Comparison of ENCODE assay signal across 18 cellular contexts in the genomic region with DNA sequence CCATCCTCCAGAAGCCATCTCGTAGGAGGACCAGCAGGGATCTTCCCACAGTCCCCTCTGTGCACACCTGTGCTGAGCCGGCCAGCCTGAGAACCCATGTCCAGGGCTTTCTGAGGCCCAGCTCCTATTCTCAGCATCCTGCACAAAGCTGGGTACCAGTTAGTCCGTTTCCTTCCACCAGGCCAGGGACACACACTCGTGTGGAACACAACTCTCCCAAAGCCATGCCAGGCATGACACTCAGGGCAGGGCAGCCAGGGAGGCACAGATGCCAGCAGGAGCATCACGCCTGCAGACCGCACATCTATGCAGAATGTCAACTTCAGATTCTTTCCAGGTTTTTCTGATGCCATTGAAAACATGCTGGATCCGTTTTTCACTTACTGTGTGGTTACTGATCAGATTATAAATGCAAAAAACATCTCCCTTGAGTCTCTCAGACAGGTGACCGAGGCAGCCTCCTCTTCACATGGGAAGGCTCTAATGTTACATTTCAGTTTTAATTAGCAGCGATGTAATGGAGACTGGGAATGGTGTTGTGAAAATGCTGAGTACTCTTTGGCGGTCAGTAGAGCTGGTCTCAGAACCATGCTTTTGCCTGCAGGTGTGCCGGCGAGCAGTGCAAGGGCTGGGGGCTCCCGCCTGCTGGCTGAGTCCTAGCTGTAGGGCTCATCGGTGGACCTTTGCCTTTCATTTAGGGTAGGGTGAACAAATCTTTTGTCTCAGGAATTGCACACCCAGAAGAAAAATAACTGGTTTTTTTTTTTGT. TPM values are rescaled to one million over a fixed set of nuclear protein-coding genes. Genes with fewer than 3 reads are reported as not detected.
DNase-seq lines count a peak whose midpoint lies in the region; ATAC-seq and TF ChIP-seq lines count a peak whose summit lies in the region.
"Had no signal": no experiment of that assay in that cellular context is flagged by ENCODE, and none has a peak within 500 bp of the region (broad histone marks: within the 10 kb centered on the region; RNA-seq: fewer than 3 reads in every experiment).

No MANE protein-coding gene starts in this region.

- no peaks in the 10 kb centered on the region for H3K27me3 ChIP-seq in left ventricle myocardium inferior (ENCODE audit: low read depth)
- H3K27me3 ChIP-seq: cardiac muscle cell, left lung had no signal

- H3K27ac Mint-ChIP-seq in WTC11 (peak overlapping the region; percentile 26; the same call in 1 of the 2 replicates), nephron (peak overlapping the region in 2 of 3 experiments; percentile 33 to 35)
- H3K27ac Mint-ChIP-seq: activated CD4-positive, alpha-beta T cell treated with anti-CD3 and anti-CD28 coated beads, Interleukin-2, amount 10 ng/mL, durations not matched to agents 24 days and 14 days; stimulated activated naive CD8-positive, alpha-beta T cell treated with anti-CD3 and anti-CD28 coated beads, Interleukin-15, Interleukin-2, amounts not matched to agents 100 ng/mL and 50 ng/mL, for 24 hours had no signal

- H3K27ac ChIP-seq in left ventricle myocardium inferior (replicated peaks), result peak overlapping the region; percentile 95
- H3K27ac ChIP-seq: neutrophil had no signal

- H3K4me3 Mint-ChIP-seq in WTC11 (no peak overlapping the region), nephron (no peak overlapping the region)
- H3K4me3 Mint-ChIP-seq: activated CD4-positive, alpha-beta T cell treated with anti-CD3 and anti-CD28 coated beads, Interleukin-2, amount 10 ng/mL, durations not matched to agents 24 days and 14 days; stimulated activated naive CD8-positive, alpha-beta T cell treated with anti-CD3 and anti-CD28 coated beads, Interleukin-15, Interleukin-2, amounts not matched to agents 100 ng/mL and 50 ng/mL, for 24 hours had no signal

- intact Hi-C loops in left ventricle myocardium inferior (cut with micrococcal nuclease) (no loop called here), Right ventricle myocardium inferior (cut with DNase I) (no loop called here)

- TF ChIP-seq POLR2A in GM18505 (IDR thresholded peaks at IDR 0.05; ENCODE audit: borderline replicate concordance, extremely low read depth, insufficient read depth, insufficient read length), result no peak

- H3K9me3 Mint-ChIP-seq in WTC11, result no peaks in the 10 kb centered on the region
- no peaks in the 10 kb centered on the region for H3K9me3 Mint-ChIP-seq in nephron
- H3K9me3 Mint-ChIP-seq: activated CD4-positive, alpha-beta T cell treated with anti-CD3 and anti-CD28 coated beads, Interleukin-2, amount 10 ng/mL, durations not matched to agents 24 days and 14 days; stimulated activated naive CD8-positive, alpha-beta T cell treated with anti-CD3 and anti-CD28 coated beads, Interleukin-15, Interleukin-2, amounts not matched to agents 100 ng/mL and 50 ng/mL, for 24 hours had no signal

- peaks cover 8% of the 10 kb centered on the region for H3K36me3 Mint-ChIP-seq in WTC11
- H3K36me3 Mint-ChIP-seq in nephron (ENCODE audit: low read depth), result peaks cover 27% of the 10 kb centered on the region

- ATAC-seq in Right ventricle myocardium inferior, result no peak
- ATAC-seq in WTC11, result 0 out of 2 replicates have a peak, but pooled peaks have one; percentile 25
- ATAC-seq in GM18505 (IDR thresholded peaks at IDR 0.05; ENCODE audit: unreplicated experiment), result no peak
- ATAC-seq: left lung, mucosa of descending colon had no signal

- no peak for TF ChIP-seq CTCF in left ventricle myocardium inferior (IDR thresholded peaks at IDR 0.05; ENCODE audit: borderline replicate concordance)
- TF ChIP-seq CTCF in WTC11 (IDR thresholded peaks at IDR 0.05), result no peak
- no peak for TF ChIP-seq CTCF in nephron (IDR thresholded peaks at IDR 0.05; ENCODE audit: unreplicated experiment in 3 of 3)

- POLR2A ChIA-PET in WTC11 (lab: Charles Lee), result interaction anchor here (0.7 kb wide), 1 partner anchor 163 kb away, joined by 3 read pairs; no protein-coding TSS in a partner anchor

- DNase-seq in left ventricle myocardium inferior, result no peak
- DNase-seq in Right ventricle myocardium inferior (ENCODE audit: missing footprints), result no peak
- no peak for DNase-seq in WTC11 (ENCODE audit: low spot score)
- DNase-seq in stimulated activated CD4-positive, alpha-beta T cell treated with anti-CD3 and anti-CD28 coated beads, Interleukin-12 subunit alpha, Interleukin-12 subunit beta, amount 100 ng/mL, for 4 hours, result no peak
- no peak for DNase-seq in stimulated activated naive CD4-positive, alpha-beta T cell (lab: John Stamatoyannopoulos, UW)
- no peak for DNase-seq in NCI-H82 (lab: John Stamatoyannopoulos, UW)
- DNase-seq: activated CD4-positive, alpha-beta T cell treated with anti-CD3 and anti-CD28 coated beads, Interleukin-2, amount 10 ng/mL, durations not matched to agents 24 days and 14 days; activated CD8-positive, alpha-beta memory T cell treated with anti-CD3 and anti-CD28 coated beads, Interleukin-2, amount 50 U/mL, for 4 hours; erythroblast; MM.1S; SHP77 had no signal

- no peaks in the 10 kb centered on the region for H3K9me3 ChIP-seq in left ventricle myocardium inferior (replicated peaks)
- H3K9me3 ChIP-seq: left lung, mucosa of descending colon, neutrophil had no signal

- no peaks in the 10 kb centered on the region for H3K36me3 ChIP-seq in left ventricle myocardium inferior
- H3K36me3 ChIP-seq: left lung, neutrophil had no signal

- peaks cover 97% of the 10 kb centered on the region for H3K4me1 ChIP-seq in left ventricle myocardium inferior

- no peak overlapping the region for H3K4me3 ChIP-seq in left ventricle myocardium inferior
- H3K4me3 ChIP-seq: cardiac muscle cell, left lung, mucosa of descending colon had no signal

- no peaks in the 10 kb centered on the region for H3K27me3 Mint-ChIP-seq in WTC11 (ENCODE audit: low read depth)
- H3K27me3 Mint-ChIP-seq in nephron (ENCODE audit: low read depth), result no peaks in the 10 kb centered on the region
- H3K27me3 Mint-ChIP-seq: activated CD4-positive, alpha-beta T cell treated with anti-CD3 and anti-CD28 coated beads, Interleukin-2, amount 10 ng/mL, durations not matched to agents 24 days and 14 days; stimulated activated naive CD8-positive, alpha-beta T cell treated with anti-CD3 and anti-CD28 coated beads, Interleukin-15, Interleukin-2, amounts not matched to agents 100 ng/mL and 50 ng/mL, for 24 hours had no signal

- CTCF ChIA-PET in WTC11 (lab: Charles Lee), result interaction anchor here (0.6 to 1.8 kb wide), 5 partner anchors 11 to 129 kb away, joined by 3 to 9 read pairs (median 3); no protein-coding TSS in a partner anchor

- peaks cover 62% of the 10 kb centered on the region for H3K4me1 Mint-ChIP-seq in WTC11
- peaks cover 50% of the 10 kb centered on the region for H3K4me1 Mint-ChIP-seq in nephron

TF ChIP-seq in WTC11, 78 proteins besides CTCF, POLR2A, EP300 and RAD21 (continues in another document):
- TF ChIP-seq HMGA2 (CRISPR knock-in tag; IDR thresholded peaks at IDR 0.05) (no peak), GRHL2 (CRISPR knock-in tag; IDR thresholded peaks at IDR 0.05; ENCODE audit: insufficient replicate concordance, severe bottlenecking) (no peak), ZNF263 (CRISPR knock-in tag; IDR thresholded peaks at IDR 0.05; ENCODE audit: low read depth) (no peak), CREB1 (CRISPR knock-in tag; IDR thresholded peaks at IDR 0.05) (no peak), CBFB (CRISPR knock-in tag; IDR thresholded peaks at IDR 0.05; ENCODE audit: low read depth) (no peak), TP53 (CRISPR knock-in tag; IDR thresholded peaks at IDR 0.05) (no peak), RORB (CRISPR knock-in tag; IDR thresholded peaks at IDR 0.05) (no peak), KAT7 (CRISPR knock-in tag; IDR thresholded peaks at IDR 0.05; ENCODE audit: borderline replicate concordance) (no peak), TCF7 (CRISPR knock-in tag; IDR thresholded peaks at IDR 0.05; ENCODE audit: low read depth) (no peak), SOX15 (CRISPR knock-in tag; IDR thresholded peaks at IDR 0.05) (no peak), PRRX2 (CRISPR knock-in tag; IDR thresholded peaks at IDR 0.05) (no peak), NR1H2 (CRISPR knock-in tag; IDR thresholded peaks at IDR 0.05) (no peak), GTF2I (CRISPR knock-in tag; conservative IDR thresholded peaks at IDR 0.05) (no peak)
- TF ChIP-seq, protein P1, sequence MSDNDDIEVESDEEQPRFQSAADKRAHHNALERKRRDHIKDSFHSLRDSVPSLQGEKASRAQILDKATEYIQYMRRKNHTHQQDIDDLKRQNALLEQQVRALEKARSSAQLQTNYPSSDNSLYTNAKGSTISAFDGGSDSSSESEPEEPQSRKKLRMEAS (CRISPR knock-in tag; IDR thresholded peaks at IDR 0.05), result no peak
- TF ChIP-seq, protein P2, sequence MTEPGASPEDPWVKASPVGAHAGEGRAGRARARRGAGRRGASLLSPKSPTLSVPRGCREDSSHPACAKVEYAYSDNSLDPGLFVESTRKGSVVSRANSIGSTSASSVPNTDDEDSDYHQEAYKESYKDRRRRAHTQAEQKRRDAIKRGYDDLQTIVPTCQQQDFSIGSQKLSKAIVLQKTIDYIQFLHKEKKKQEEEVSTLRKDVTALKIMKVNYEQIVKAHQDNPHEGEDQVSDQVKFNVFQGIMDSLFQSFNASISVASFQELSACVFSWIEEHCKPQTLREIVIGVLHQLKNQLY (CRISPR knock-in tag; IDR thresholded peaks at IDR 0.05), result no peak
- TF ChIP-seq, protein P3, sequence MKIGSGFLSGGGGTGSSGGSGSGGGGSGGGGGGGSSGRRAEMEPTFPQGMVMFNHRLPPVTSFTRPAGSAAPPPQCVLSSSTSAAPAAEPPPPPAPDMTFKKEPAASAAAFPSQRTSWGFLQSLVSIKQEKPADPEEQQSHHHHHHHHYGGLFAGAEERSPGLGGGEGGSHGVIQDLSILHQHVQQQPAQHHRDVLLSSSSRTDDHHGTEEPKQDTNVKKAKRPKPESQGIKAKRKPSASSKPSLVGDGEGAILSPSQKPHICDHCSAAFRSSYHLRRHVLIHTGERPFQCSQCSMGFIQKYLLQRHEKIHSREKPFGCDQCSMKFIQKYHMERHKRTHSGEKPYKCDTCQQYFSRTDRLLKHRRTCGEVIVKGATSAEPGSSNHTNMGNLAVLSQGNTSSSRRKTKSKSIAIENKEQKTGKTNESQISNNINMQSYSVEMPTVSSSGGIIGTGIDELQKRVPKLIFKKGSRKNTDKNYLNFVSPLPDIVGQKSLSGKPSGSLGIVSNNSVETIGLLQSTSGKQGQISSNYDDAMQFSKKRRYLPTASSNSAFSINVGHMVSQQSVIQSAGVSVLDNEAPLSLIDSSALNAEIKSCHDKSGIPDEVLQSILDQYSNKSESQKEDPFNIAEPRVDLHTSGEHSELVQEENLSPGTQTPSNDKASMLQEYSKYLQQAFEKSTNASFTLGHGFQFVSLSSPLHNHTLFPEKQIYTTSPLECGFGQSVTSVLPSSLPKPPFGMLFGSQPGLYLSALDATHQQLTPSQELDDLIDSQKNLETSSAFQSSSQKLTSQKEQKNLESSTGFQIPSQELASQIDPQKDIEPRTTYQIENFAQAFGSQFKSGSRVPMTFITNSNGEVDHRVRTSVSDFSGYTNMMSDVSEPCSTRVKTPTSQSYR (CRISPR knock-in tag; IDR thresholded peaks at IDR 0.05), result no peak

RNA-seq across cellular contexts. Expression of a gene that starts 3.3 kb away (rescaled TPM):
- 183 TPM for total RNA-seq in left ventricle myocardium inferior
- total RNA-seq in Right ventricle myocardium inferior, result 176 TPM
- 149 to 158 TPM (median 156 TPM) in 3 replicates for total RNA-seq in WTC11 (2021)

RNA-seq across cellular contexts. Expression of a gene that starts 47.4 kb away (rescaled TPM):
- total RNA-seq in left ventricle myocardium inferior, result 22.9 TPM
- total RNA-seq in Right ventricle myocardium inferior, result 19.1 TPM
- 73.0 to 82.0 TPM (median 73.4 TPM) in 3 replicates for total RNA-seq in WTC11 (2021)
